In genomic region chr18:12703096-12703567, GRCh38 we compare ENCODE assay signal across 7 cellular contexts. TPM values are rescaled to one million over a fixed set of nuclear protein-coding genes. Genes with fewer than 3 reads are reported as not detected.
A peak's percentile ranks its signal among the peaks of the same experiment; 100 is the strongest.
DNase-seq lines count a peak whose midpoint lies in the region; ATAC-seq, FAIRE-seq and TF ChIP-seq lines count a peak whose summit lies in the region.

No MANE protein-coding gene starts in this region.

- H3K36me3 Mint-ChIP-seq in dendritic cell treated with granulocyte-macrophage colony-stimulating factor and Interleukin-4, amounts not matched to agents 40 ng/mL and 50 ng/mL, for 4 days (ENCODE audit: low read depth): peaks cover 56% of the 10 kb centered on the region
- peaks cover 42% of the 10 kb centered on the region for H3K36me3 Mint-ChIP-seq in nephron progenitor cell (ENCODE audit: low read depth)

- FAIRE-seq in frontal cortex (lab: Jason Lieb, UNC): no peak

- peak overlapping the region; percentile 89 for H3K4me3 Mint-ChIP-seq in dendritic cell treated with granulocyte-macrophage colony-stimulating factor and Interleukin-4, amounts not matched to agents 40 ng/mL and 50 ng/mL, for 4 days
- H3K4me3 Mint-ChIP-seq in nephron progenitor cell: peak overlapping the region; percentile 99

- ATAC-seq in GM19395 (IDR thresholded peaks at IDR 0.05; ENCODE audit: unreplicated experiment): peak; percentile 8

- intact Hi-C loops in dendritic cell treated with granulocyte-macrophage colony-stimulating factor and Interleukin-4, amounts not matched to agents 40 ng/mL and 50 ng/mL, for 4 days (cut with micrococcal nuclease): loop anchor here (2.0 kb wide), 2 partner anchors 288 to 326 kb away; partner anchors contain the start of genes AFG3L2 and CEP192

- peak; percentile 23 for DNase-seq in KBM-7
- no peak for DNase-seq in nephron progenitor cell
- no peak for DNase-seq in frontal cortex (ENCODE audit: low spot score in 2 of 2)
- no peak for DNase-seq in NCI-H69 (lab: John Stamatoyannopoulos, UW)
- DNase-seq in SKM-1 treated with dmso at 0.1 percent for 144 hours (lab: John Stamatoyannopoulos, UW; ENCODE audit: unreplicated experiment): no peak

- H3K27me3 Mint-ChIP-seq in dendritic cell treated with granulocyte-macrophage colony-stimulating factor and Interleukin-4, amounts not matched to agents 40 ng/mL and 50 ng/mL, for 4 days: no peaks in the 10 kb centered on the region
- H3K27me3 Mint-ChIP-seq in nephron progenitor cell (ENCODE audit: low read depth, poor library complexity): peaks cover 3% of the 10 kb centered on the region

- H3K4me1 Mint-ChIP-seq in dendritic cell treated with granulocyte-macrophage colony-stimulating factor and Interleukin-4, amounts not matched to agents 40 ng/mL and 50 ng/mL, for 4 days (ENCODE audit: low read depth): peaks cover 37% of the 10 kb centered on the region
- H3K4me1 Mint-ChIP-seq in nephron progenitor cell: peaks cover 41% of the 10 kb centered on the region

- no peaks in the 10 kb centered on the region for H3K9me3 Mint-ChIP-seq in dendritic cell treated with granulocyte-macrophage colony-stimulating factor and Interleukin-4, amounts not matched to agents 40 ng/mL and 50 ng/mL, for 4 days
- H3K9me3 Mint-ChIP-seq in nephron progenitor cell: no peaks in the 10 kb centered on the region

- in situ Hi-C loops in KBM-7 (cut with MboI; ENCODE audit: low pct_unique_long_range_greater_than_20kb, low sequenced_read_pairs): no loop called here

- TF ChIP-seq CTCF in nephron progenitor cell (IDR thresholded peaks at IDR 0.05): no peak

- peak overlapping the region; percentile 100 for H3K27ac Mint-ChIP-seq in dendritic cell treated with granulocyte-macrophage colony-stimulating factor and Interleukin-4, amounts not matched to agents 40 ng/mL and 50 ng/mL, for 4 days
- H3K27ac Mint-ChIP-seq in nephron progenitor cell: peak overlapping the region; percentile 100

RNA-seq across cellular contexts. Expression of gene PSMG2, which starts 0.3 kb away (rescaled TPM):
- total RNA-seq in frontal cortex: 67.7 TPM

RNA-seq across cellular contexts. Expression of gene CEP76, which starts 0.6 kb away (rescaled TPM):
- total RNA-seq in frontal cortex: 24.5 TPM

RNA-seq across cellular contexts. Expression of gene SPIRE1, which starts 45.2 kb away (rescaled TPM):
- 104 TPM for total RNA-seq in frontal cortex
